ENCODE assay signal across 15 cellular contexts in genomic region chr2:197080611-197081010, GRCh38.
DNase-seq lines count a peak whose midpoint lies in the region; ATAC-seq and TF ChIP-seq lines count a peak whose summit lies in the region.
"Had no signal": no experiment of that assay in that cellular context is flagged by ENCODE, and none has a peak within 500 bp of the region (broad histone marks: within the 10 kb centered on the region; RNA-seq: fewer than 3 reads in every experiment).

No MANE protein-coding gene starts in this region.

- TF ChIP-seq RAD21 in SK-N-SH (IDR thresholded peaks at IDR 0.05; ENCODE audit: low read length) = no peak

- ATAC-seq in SK-N-SH treated with all-trans-retinoic acid at 6 μM for 48 hours (peak; percentile 28), GM23338 (no peak), HG03025 (IDR thresholded peaks at IDR 0.05; ENCODE audit: low FRiP score, unreplicated experiment) (no peak)
- ATAC-seq in effector memory CD8-positive, alpha-beta T cell (replicated peaks) = no peak
- no peak for ATAC-seq in stimulated activated effector memory CD8-positive, alpha-beta T cell treated with anti-CD3 and anti-CD28 coated beads, Interleukin-12 subunit alpha, Interleukin-12 subunit beta, amount 100 ng/mL, for 72 hours

- no peak for DNase-seq in SK-N-SH
- DNase-seq in GM23338 (ENCODE audit: low spot score) = no peak
- no peak for DNase-seq in effector memory CD8-positive, alpha-beta T cell
- no peak for DNase-seq in stimulated activated effector memory CD8-positive, alpha-beta T cell treated with anti-CD3 and anti-CD28 coated beads, Interleukin-12 subunit alpha, Interleukin-12 subunit beta, amount 100 ng/mL, for 72 hours (ENCODE audit: low spot score in 2 of 2)
- DNase-seq in COLO829 (ENCODE audit: low spot score) = no peak
- DNase-seq in DMS53 (lab: John Stamatoyannopoulos, UW) = no peak
- DNase-seq: activated CD4-positive, alpha-beta T cell treated with anti-CD3 and anti-CD28 coated beads for 4 hours; activated CD8-positive, alpha-beta memory T cell treated with anti-CD3 and anti-CD28 coated beads, Interleukin-2, amount 50 U/mL, for 4 hours; DMS79 treated with DMSO at 0.1 percent for 48 hours; NCI-H526 treated with DMSO at 0.1 percent for 48 hours; PC-9; stimulated activated CD4-positive, alpha-beta T cell treated with anti-CD3 and anti-CD28 coated beads, Interleukin-4, amount 100 ng/mL, for 24 hours had no signal

- H3K9me2 ChIP-seq in SK-N-SH (no peaks in the 10 kb centered on the region), GM23338 (ENCODE audit: insufficient read depth) (no peaks in the 10 kb centered on the region)

- H4K20me1 ChIP-seq in SK-N-SH (ENCODE audit: insufficient read depth) (no peaks in the 10 kb centered on the region), GM23338 (replicated peaks; ENCODE audit: insufficient read depth) (no peaks in the 10 kb centered on the region)

- no peak overlapping the region for H3K4me3 Mint-ChIP-seq in GM23338
- no peak overlapping the region for H3K4me3 Mint-ChIP-seq in effector memory CD8-positive, alpha-beta T cell
- no peak overlapping the region for H3K4me3 Mint-ChIP-seq in stimulated activated effector memory CD8-positive, alpha-beta T cell treated with anti-CD3 and anti-CD28 coated beads, Interleukin-12 subunit alpha, Interleukin-12 subunit beta, amount 100 ng/mL, for 72 hours

- H3K27me3 Mint-ChIP-seq in GM23338 (ENCODE audit: insufficient read depth, low read depth, poor library complexity) = peaks cover 3% of the 10 kb centered on the region
- H3K27me3 Mint-ChIP-seq in effector memory CD8-positive, alpha-beta T cell = no peaks in the 10 kb centered on the region

- H3K27ac ChIP-seq in SK-N-SH (ENCODE audit: low read depth in 2 of 2, low read length in 1 of 2) (peak overlapping the region in 1 of 2 experiments; percentile 79; a peak in 2 of 4 replicates), GM23338 (ENCODE audit: low read depth) (no peak overlapping the region)
- H3K27ac ChIP-seq: BLaER1 treated with 17β-estradiol and CSF1 and Interleukin-3, amounts not matched to agents 10 nM and 100 nM; PC-9 had no signal

- WGBS in SK-N-SH (ENCODE audit: low lambda C conversion rate) = 42% methylated on average over 4 of the region's 4 CpGs

- CTCF ChIA-PET in SK-N-SH (lab: Yijun Ruan, JAX) = interaction anchor here (0.7 to 0.9 kb wide), 2 partner anchors 33 to 346 kb away, joined by 3 read pairs; no protein-coding TSS in a partner anchor

- TF ChIP-seq CTCF in SK-N-SH (IDR thresholded peaks at IDR 0.05) (no peak), GM23338 (conservative IDR thresholded peaks at IDR 0.05; ENCODE audit: low read depth in 2 of 2) (no peak)

- H3K9me3 Mint-ChIP-seq in GM23338 = no peaks in the 10 kb centered on the region
- H3K9me3 Mint-ChIP-seq in effector memory CD8-positive, alpha-beta T cell = peaks cover 0 to 8% of the 10 kb centered on the region in 2 donors
- no peaks in the 10 kb centered on the region for H3K9me3 Mint-ChIP-seq in stimulated activated effector memory CD8-positive, alpha-beta T cell treated with anti-CD3 and anti-CD28 coated beads, Interleukin-12 subunit alpha, Interleukin-12 subunit beta, amount 100 ng/mL, for 72 hours

- H3K79me2 ChIP-seq in SK-N-SH (ENCODE audit: insufficient read depth) (no peaks in the 10 kb centered on the region), GM23338 (replicated peaks; ENCODE audit: insufficient read depth) (no peaks in the 10 kb centered on the region)

- H3F3A ChIP-seq in SK-N-SH (replicated peaks; ENCODE audit: insufficient read depth) = peaks cover 6% of the 10 kb centered on the region
- no peaks in the 10 kb centered on the region for H3F3A ChIP-seq in GM23338 (replicated peaks; ENCODE audit: low read depth)

- peaks cover 5% of the 10 kb centered on the region; the same call in 2 of the 3 replicates for H3K4me1 Mint-ChIP-seq in GM23338
- H3K4me1 Mint-ChIP-seq in effector memory CD8-positive, alpha-beta T cell (ENCODE audit: low read depth in 2 of 2) = peaks cover 5 to 11% of the 10 kb centered on the region in 2 donors
- peaks cover 1% of the 10 kb centered on the region for H3K4me1 Mint-ChIP-seq in stimulated activated effector memory CD8-positive, alpha-beta T cell treated with anti-CD3 and anti-CD28 coated beads, Interleukin-12 subunit alpha, Interleukin-12 subunit beta, amount 100 ng/mL, for 72 hours

- H3K36me3 ChIP-seq in SK-N-SH (replicated peaks in 1 of 2; ENCODE audit: control insufficient read depth in 1 of 2, insufficient read depth in 2 of 2, low read length in 1 of 2) = peaks cover 0 to 10% of the 10 kb centered on the region in 2 experiments
- H3K36me3 ChIP-seq in GM23338 (ENCODE audit: insufficient read depth) = no peaks in the 10 kb centered on the region

- POLR2A ChIA-PET in SK-N-SH (lab: Yijun Ruan, JAX) = interaction anchor here (1.0 kb wide), 1 partner anchor 10 kb away, joined by 3 read pairs; no protein-coding TSS in a partner anchor

- H2AFZ ChIP-seq in SK-N-SH (ENCODE audit: low read depth) (no peak overlapping the region), GM23338 (peak overlapping the region; percentile 9; the same call in 1 of the 2 replicates)
- H2AFZ ChIP-seq: PC-9 had no signal

- peaks cover 20 to 22% of the 10 kb centered on the region in 2 experiments; a peak in 3 of 4 replicates for H3K4me1 ChIP-seq in SK-N-SH (ENCODE audit: control insufficient read depth in 1 of 2, insufficient read depth in 2 of 2, low read depth in 1 of 2, low read length in 1 of 2)
- 0 out of 2 replicates have a peak, but pooled peaks cover 5% of the 10 kb centered on the region for H3K4me1 ChIP-seq in GM23338 (ENCODE audit: insufficient read depth)

- no peak overlapping the region for H3K27ac Mint-ChIP-seq in GM23338
- H3K27ac Mint-ChIP-seq in effector memory CD8-positive, alpha-beta T cell = peak overlapping the region; percentile 33 to 73
- peak overlapping the region; percentile 21 for H3K27ac Mint-ChIP-seq in stimulated activated effector memory CD8-positive, alpha-beta T cell treated with anti-CD3 and anti-CD28 coated beads, Interleukin-12 subunit alpha, Interleukin-12 subunit beta, amount 100 ng/mL, for 72 hours

- H3K27me3 ChIP-seq in SK-N-SH (ENCODE audit: insufficient read depth) (no peaks in the 10 kb centered on the region), GM23338 (ENCODE audit: insufficient read depth) (no peaks in the 10 kb centered on the region)
- H3K27me3 ChIP-seq: BLaER1 treated with 17β-estradiol and CSF1 and Interleukin-3, amounts not matched to agents 10 nM and 100 nM had no signal

- no peak overlapping the region for H3K9ac ChIP-seq in SK-N-SH
- H3K9ac ChIP-seq: BLaER1 treated with 17β-estradiol and CSF1 and Interleukin-3, amounts not matched to agents 10 nM and 100 nM had no signal

- no peaks in the 10 kb centered on the region for H3K36me3 Mint-ChIP-seq in GM23338 (ENCODE audit: low read depth)
- peaks cover 83% of the 10 kb centered on the region for H3K36me3 Mint-ChIP-seq in effector memory CD8-positive, alpha-beta T cell (ENCODE audit: insufficient read depth)
- peaks cover 100% of the 10 kb centered on the region for H3K36me3 Mint-ChIP-seq in stimulated activated effector memory CD8-positive, alpha-beta T cell treated with anti-CD3 and anti-CD28 coated beads, Interleukin-12 subunit alpha, Interleukin-12 subunit beta, amount 100 ng/mL, for 72 hours

- H3K4me2 ChIP-seq in SK-N-SH (no peak overlapping the region), GM23338 (no peak overlapping the region)
- H3K4me2 ChIP-seq: PC-9 had no signal

- no peaks in the 10 kb centered on the region for H3K9me3 ChIP-seq in SK-N-SH

- no peak for TF ChIP-seq EP300 in SK-N-SH (IDR thresholded peaks at IDR 0.05; ENCODE audit: borderline replicate concordance in 1 of 2, low read depth in 1 of 2, low read length in 1 of 2)

- H3K4me3 ChIP-seq in SK-N-SH (ENCODE audit: low read depth in 2 of 2, low read length in 1 of 2) = no peak overlapping the region
- H3K4me3 ChIP-seq in GM23338 = no peak overlapping the region
- H3K4me3 ChIP-seq: BLaER1 treated with 17β-estradiol and CSF1 and Interleukin-3, amounts not matched to agents 10 nM and 100 nM; PC-9 had no signal

TF ChIP-seq in SK-N-SH treated with all-trans-retinoic acid at 6 μM for 48 hours, 23 proteins besides CTCF, POLR2A, EP300 and RAD21 (continues in another document):
- TF ChIP-seq OSR1 (CRISPR knock-in tag; IDR thresholded peaks at IDR 0.05) = no peak
- TF ChIP-seq ESRRG (CRISPR knock-in tag; IDR thresholded peaks at IDR 0.05) = no peak

TF ChIP-seq in SK-N-SH, 30 proteins besides CTCF, POLR2A, EP300 and RAD21 (continues in another document):
- no peak for TF ChIP-seq TCF12 (IDR thresholded peaks at IDR 0.05)
- no peak for TF ChIP-seq GABPA (IDR thresholded peaks at IDR 0.05; ENCODE audit: low read depth)
- TF ChIP-seq, protein P1, sequence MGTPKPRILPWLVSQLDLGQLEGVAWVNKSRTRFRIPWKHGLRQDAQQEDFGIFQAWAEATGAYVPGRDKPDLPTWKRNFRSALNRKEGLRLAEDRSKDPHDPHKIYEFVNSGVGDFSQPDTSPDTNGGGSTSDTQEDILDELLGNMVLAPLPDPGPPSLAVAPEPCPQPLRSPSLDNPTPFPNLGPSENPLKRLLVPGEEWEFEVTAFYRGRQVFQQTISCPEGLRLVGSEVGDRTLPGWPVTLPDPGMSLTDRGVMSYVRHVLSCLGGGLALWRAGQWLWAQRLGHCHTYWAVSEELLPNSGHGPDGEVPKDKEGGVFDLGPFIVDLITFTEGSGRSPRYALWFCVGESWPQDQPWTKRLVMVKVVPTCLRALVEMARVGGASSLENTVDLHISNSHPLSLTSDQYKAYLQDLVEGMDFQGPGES (IDR thresholded peaks at IDR 0.05; ENCODE audit: low read depth, low read length) = no peak
- TF ChIP-seq SMC3 (IDR thresholded peaks at IDR 0.05; ENCODE audit: low read depth, low read length) = no peak
